ENCODE assay signal across 1 cellular context in genomic region chr5:96934695-96935555, GRCh38.
A peak's percentile ranks its signal among the peaks of the same experiment; 100 is the strongest.
TF ChIP-seq lines count a peak whose summit lies in the region.

No MANE protein-coding gene starts in this region.

TF ChIP-seq in HepG2, 621 proteins besides CTCF, POLR2A, EP300 and RAD21 (continued from another document and continues in another):
- TF ChIP-seq, protein P1, sequence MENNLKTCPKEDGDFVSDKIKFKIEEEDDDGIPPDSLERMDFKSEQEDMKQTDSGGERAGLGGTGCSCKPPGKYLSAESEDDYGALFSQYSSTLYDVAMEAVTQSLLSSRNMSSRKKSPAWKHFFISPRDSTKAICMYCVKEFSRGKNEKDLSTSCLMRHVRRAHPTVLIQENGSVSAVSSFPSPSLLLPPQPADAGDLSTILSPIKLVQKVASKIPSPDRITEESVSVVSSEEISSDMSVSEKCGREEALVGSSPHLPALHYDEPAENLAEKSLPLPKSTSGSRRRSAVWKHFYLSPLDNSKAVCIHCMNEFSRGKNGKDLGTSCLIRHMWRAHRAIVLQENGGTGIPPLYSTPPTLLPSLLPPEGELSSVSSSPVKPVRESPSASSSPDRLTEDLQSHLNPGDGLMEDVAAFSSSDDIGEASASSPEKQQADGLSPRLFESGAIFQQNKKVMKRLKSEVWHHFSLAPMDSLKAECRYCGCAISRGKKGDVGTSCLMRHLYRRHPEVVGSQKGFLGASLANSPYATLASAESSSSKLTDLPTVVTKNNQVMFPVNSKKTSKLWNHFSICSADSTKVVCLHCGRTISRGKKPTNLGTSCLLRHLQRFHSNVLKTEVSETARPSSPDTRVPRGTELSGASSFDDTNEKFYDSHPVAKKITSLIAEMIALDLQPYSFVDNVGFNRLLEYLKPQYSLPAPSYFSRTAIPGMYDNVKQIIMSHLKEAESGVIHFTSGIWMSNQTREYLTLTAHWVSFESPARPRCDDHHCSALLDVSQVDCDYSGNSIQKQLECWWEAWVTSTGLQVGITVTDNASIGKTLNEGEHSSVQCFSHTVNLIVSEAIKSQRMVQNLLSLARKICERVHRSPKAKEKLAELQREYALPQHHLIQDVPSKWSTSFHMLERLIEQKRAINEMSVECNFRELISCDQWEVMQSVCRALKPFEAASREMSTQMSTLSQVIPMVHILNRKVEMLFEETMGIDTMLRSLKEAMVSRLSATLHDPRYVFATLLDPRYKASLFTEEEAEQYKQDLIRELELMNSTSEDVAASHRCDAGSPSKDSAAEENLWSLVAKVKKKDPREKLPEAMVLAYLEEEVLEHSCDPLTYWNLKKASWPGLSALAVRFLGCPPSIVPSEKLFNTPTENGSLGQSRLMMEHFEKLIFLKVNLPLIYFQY (CRISPR knock-in tag; IDR thresholded peaks at IDR 0.05; ENCODE audit: borderline replicate concordance), result peak; percentile 90; the same call in 1 of the 2 replicates
- no peak for TF ChIP-seq SRF (IDR thresholded peaks at IDR 0.05; ENCODE audit: low read depth, low read length)
- no peak for TF ChIP-seq ZNF615 (CRISPR knock-in tag; IDR thresholded peaks at IDR 0.05; ENCODE audit: borderline replicate concordance)
- no peak; the same call in 1 of the 2 replicates for TF ChIP-seq SOX5 (CRISPR knock-in tag; IDR thresholded peaks at IDR 0.05; ENCODE audit: borderline replicate concordance)
- peak; percentile 72 for TF ChIP-seq FOXA3 (CRISPR knock-in tag; IDR thresholded peaks at IDR 0.05)
- TF ChIP-seq HNRNPL (IDR thresholded peaks at IDR 0.05; ENCODE audit: low read depth, low read length), result peak; percentile 96
- TF ChIP-seq ZNF282 (IDR thresholded peaks at IDR 0.05; ENCODE audit: partially characterized antibody), result no peak
- TF ChIP-seq JUN (CRISPR knock-in tag; IDR thresholded peaks at IDR 0.05), result no peak
- TF ChIP-seq CREM (IDR thresholded peaks at IDR 0.05), result no peak; the same call in 1 of the 2 replicates
- no peak for TF ChIP-seq CREM (CRISPR knock-in tag; IDR thresholded peaks at IDR 0.05)
- TF ChIP-seq ZBTB34 (CRISPR knock-in tag; IDR thresholded peaks at IDR 0.05), result peak; percentile 65; the same call in 1 of the 2 replicates
- no peak; the same call in 1 of the 2 replicates for TF ChIP-seq PRMT3 (CRISPR knock-in tag; IDR thresholded peaks at IDR 0.05; ENCODE audit: borderline replicate concordance, low read depth)
- peak; percentile 63; the same call in 1 of the 2 replicates for TF ChIP-seq ZNF574 (CRISPR knock-in tag; IDR thresholded peaks at IDR 0.05)
- TF ChIP-seq SMYD3 (CRISPR knock-in tag; IDR thresholded peaks at IDR 0.05), result peak; percentile 64
- TF ChIP-seq BRF2 (CRISPR knock-in tag; IDR thresholded peaks at IDR 0.05), result peak; percentile 80; the same call in 1 of the 2 replicates
- TF ChIP-seq ZIK1 (CRISPR knock-in tag; IDR thresholded peaks at IDR 0.05; ENCODE audit: borderline replicate concordance, low read depth), result peak; percentile 10; the same call in 1 of the 2 replicates
- TF ChIP-seq, protein P2, sequence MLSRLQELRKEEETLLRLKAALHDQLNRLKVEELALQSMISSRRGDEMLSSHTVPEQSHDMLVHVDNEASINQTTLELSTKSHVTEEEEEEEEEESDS (CRISPR knock-in tag; IDR thresholded peaks at IDR 0.05; ENCODE audit: borderline replicate concordance), result no peak
- peak; percentile 39 for TF ChIP-seq POLR2AphosphoS5 (IDR thresholded peaks at IDR 0.05; ENCODE audit: low read depth, low read length)
- TF ChIP-seq, protein P3, sequence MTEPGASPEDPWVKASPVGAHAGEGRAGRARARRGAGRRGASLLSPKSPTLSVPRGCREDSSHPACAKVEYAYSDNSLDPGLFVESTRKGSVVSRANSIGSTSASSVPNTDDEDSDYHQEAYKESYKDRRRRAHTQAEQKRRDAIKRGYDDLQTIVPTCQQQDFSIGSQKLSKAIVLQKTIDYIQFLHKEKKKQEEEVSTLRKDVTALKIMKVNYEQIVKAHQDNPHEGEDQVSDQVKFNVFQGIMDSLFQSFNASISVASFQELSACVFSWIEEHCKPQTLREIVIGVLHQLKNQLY (CRISPR knock-in tag; IDR thresholded peaks at IDR 0.05), result no peak
- TF ChIP-seq, protein P4, sequence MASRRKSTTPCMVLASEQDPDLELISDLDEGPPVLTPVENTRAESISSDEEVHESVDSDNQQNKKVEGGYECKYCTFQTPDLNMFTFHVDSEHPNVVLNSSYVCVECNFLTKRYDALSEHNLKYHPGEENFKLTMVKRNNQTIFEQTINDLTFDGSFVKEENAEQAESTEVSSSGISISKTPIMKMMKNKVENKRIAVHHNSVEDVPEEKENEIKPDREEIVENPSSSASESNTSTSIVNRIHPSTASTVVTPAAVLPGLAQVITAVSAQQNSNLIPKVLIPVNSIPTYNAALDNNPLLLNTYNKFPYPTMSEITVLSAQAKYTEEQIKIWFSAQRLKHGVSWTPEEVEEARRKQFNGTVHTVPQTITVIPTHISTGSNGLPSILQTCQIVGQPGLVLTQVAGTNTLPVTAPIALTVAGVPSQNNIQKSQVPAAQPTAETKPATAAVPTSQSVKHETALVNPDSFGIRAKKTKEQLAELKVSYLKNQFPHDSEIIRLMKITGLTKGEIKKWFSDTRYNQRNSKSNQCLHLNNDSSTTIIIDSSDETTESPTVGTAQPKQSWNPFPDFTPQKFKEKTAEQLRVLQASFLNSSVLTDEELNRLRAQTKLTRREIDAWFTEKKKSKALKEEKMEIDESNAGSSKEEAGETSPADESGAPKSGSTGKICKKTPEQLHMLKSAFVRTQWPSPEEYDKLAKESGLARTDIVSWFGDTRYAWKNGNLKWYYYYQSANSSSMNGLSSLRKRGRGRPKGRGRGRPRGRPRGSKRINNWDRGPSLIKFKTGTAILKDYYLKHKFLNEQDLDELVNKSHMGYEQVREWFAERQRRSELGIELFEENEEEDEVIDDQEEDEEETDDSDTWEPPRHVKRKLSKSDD (CRISPR knock-in tag; IDR thresholded peaks at IDR 0.05; ENCODE audit: low read depth), result no peak
- TF ChIP-seq ZNF136 (CRISPR knock-in tag; IDR thresholded peaks at IDR 0.05; ENCODE audit: low read depth), result no peak
- peak; percentile 71 for TF ChIP-seq MYC (CRISPR knock-in tag; IDR thresholded peaks at IDR 0.05; ENCODE audit: borderline replicate concordance)
- peak; percentile 48 for TF ChIP-seq AGO1 (IDR thresholded peaks at IDR 0.05; ENCODE audit: low read depth, low read length, poor library complexity, severe bottlenecking)
- TF ChIP-seq ZNF276 (CRISPR knock-in tag; IDR thresholded peaks at IDR 0.05; ENCODE audit: low read depth), result no peak
- peak; percentile 67; the same call in 1 of the 2 replicates for TF ChIP-seq CREBL2 (CRISPR knock-in tag; IDR thresholded peaks at IDR 0.05; ENCODE audit: borderline replicate concordance)
- peak; percentile 96 for TF ChIP-seq UBTF (CRISPR knock-in tag; IDR thresholded peaks at IDR 0.05)
- no peak; the same call in 1 of the 2 replicates for TF ChIP-seq ZNF704 (CRISPR knock-in tag; IDR thresholded peaks at IDR 0.05; ENCODE audit: borderline replicate concordance)
- no peak for TF ChIP-seq CERS6 (CRISPR knock-in tag; IDR thresholded peaks at IDR 0.05)
- TF ChIP-seq, protein P5, sequence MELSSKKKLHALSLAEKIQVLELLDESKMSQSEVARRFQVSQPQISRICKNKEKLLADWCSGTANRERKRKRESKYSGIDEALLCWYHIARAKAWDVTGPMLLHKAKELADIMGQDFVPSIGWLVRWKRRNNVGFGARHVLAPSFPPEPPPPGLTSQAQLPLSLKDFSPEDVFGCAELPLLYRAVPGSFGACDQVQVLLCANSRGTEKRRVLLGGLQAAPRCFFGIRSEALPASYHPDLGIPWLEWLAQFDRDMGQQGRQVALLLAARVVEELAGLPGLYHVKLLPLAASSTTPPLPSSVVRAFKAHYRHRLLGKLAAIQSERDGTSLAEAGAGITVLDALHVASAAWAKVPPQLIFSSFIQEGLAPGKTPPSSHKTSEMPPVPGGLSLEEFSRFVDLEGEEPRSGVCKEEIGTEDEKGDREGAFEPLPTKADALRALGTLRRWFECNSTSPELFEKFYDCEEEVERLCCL (CRISPR knock-in tag; IDR thresholded peaks at IDR 0.05; ENCODE audit: borderline replicate concordance), result no peak
- no peak for TF ChIP-seq ETS1 (CRISPR knock-in tag; IDR thresholded peaks at IDR 0.05)
